In the genomic region with DNA sequence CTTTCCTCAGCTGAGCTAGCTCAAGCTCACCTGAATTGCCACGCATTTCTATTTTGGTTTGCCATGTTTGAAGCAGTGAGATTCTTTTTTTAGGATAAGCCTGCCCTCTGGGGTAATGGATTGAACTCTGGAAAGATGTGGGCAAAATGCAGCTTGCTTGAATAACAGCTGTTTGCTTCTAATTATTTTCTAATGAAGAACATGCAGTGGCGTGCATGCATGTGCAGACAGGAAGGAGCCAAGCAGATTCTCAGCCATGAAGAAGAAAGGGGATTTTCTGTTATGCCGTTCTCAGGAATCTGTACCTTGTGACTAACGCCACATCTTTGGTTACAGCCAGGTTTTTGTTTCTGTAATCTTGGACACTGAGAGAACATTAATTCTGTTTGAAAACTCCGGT, we compare ENCODE assay signal across 26 cellular contexts.
A peak's percentile ranks its signal among the peaks of the same experiment; 100 is the strongest.
DNase-seq lines count a peak whose midpoint lies in the region; ATAC-seq, FAIRE-seq and TF ChIP-seq lines count a peak whose summit lies in the region.
"Had no signal": no experiment of that assay in that cellular context is flagged by ENCODE, and none has a peak within 500 bp of the region (broad histone marks: within the 10 kb centered on the region; RNA-seq: fewer than 3 reads in every experiment).

No MANE protein-coding gene starts in this region.

- DNase-seq in AG20443 (ENCODE audit: low spot score) = peak; percentile 38
- peak; percentile 59 for DNase-seq in NCI-H2171 treated with DMSO at 0.1 percent for 48 hours (lab: John Stamatoyannopoulos, UW)
- DNase-seq in nephron progenitor cell = no peak
- no peak for DNase-seq in NCI-H2029 (lab: John Stamatoyannopoulos, UW)
- DNase-seq in naive thymus-derived CD8-positive, alpha-beta T cell = no peak
- no peak for DNase-seq in D721Med (ENCODE audit: insufficient read length, low spot score)
- DNase-seq: activated CD8-positive, alpha-beta memory T cell treated with anti-CD3 and anti-CD28 coated beads, Interleukin-2, amount 50 U/mL, for 48 hours; activated effector memory CD4-positive, alpha-beta T cell treated with anti-CD3 and anti-CD28 coated beads, Interleukin-2, amount 50 U/mL, for 16 hours; activated naive CD8-positive, alpha-beta T cell treated with anti-CD3 and anti-CD28 coated beads, Interleukin-2, amount 50 U/mL, for 24 hours; Calu3; dermis blood vessel endothelial cell; NCI-H1417; NCI-H226; NCI-H82; psoas muscle; SHP77; stimulated activated CD4-positive, alpha-beta T cell treated with anti-CD3 and anti-CD28 coated beads, Interleukin-4, amount 100 ng/mL, for 1 hour had no signal

- no peak for FAIRE-seq in D721Med (lab: Jason Lieb, UNC)
- FAIRE-seq: A549, endothelial cell of umbilical vein had no signal

- peaks cover 87% of the 10 kb centered on the region for H3K36me3 Mint-ChIP-seq in nephron progenitor cell (ENCODE audit: low read depth)
- H3K36me3 Mint-ChIP-seq in naive thymus-derived CD8-positive, alpha-beta T cell = no peaks in the 10 kb centered on the region

- peak overlapping the region; percentile 13 for H3K27ac Mint-ChIP-seq in nephron progenitor cell
- no peak overlapping the region for H3K27ac Mint-ChIP-seq in naive thymus-derived CD8-positive, alpha-beta T cell
- H3K27ac Mint-ChIP-seq: activated naive CD8-positive, alpha-beta T cell treated with anti-CD3 and anti-CD28 coated beads, Interleukin-2, amount 50 U/mL, for 24 hours; stimulated activated naive CD8-positive, alpha-beta T cell treated with anti-CD3 and anti-CD28 coated beads, Interleukin-15, Interleukin-2, amounts not matched to agents 100 ng/mL and 50 ng/mL, for 24 hours; T-helper 1 cell treated with Interleukin-12 subunit alpha and Interleukin-12 subunit beta and Interleukin-4 antibody, amounts not matched to agents 30 μg/mL and 1 μg/mL, for 36 hours had no signal

- H3K4me1 Mint-ChIP-seq in nephron progenitor cell = peaks cover 3% of the 10 kb centered on the region
- no peaks in the 10 kb centered on the region for H3K4me1 Mint-ChIP-seq in naive thymus-derived CD8-positive, alpha-beta T cell
- H3K4me1 Mint-ChIP-seq: activated naive CD8-positive, alpha-beta T cell treated with anti-CD3 and anti-CD28 coated beads, Interleukin-2, amount 50 U/mL, for 24 hours had no signal

- H3K4me1 ChIP-seq in esophagus (ENCODE audit: control insufficient read depth in 2 of 2, insufficient read depth in 2 of 2, low read length in 1 of 2) = peaks cover 5 to 11% of the 10 kb centered on the region in 2 donors
- H3K4me1 ChIP-seq: A549, psoas muscle had no signal

- POLR2A ChIA-PET in naive thymus-derived CD8-positive, alpha-beta T cell (lab: Charles Lee) = no interaction called here

- H3K27me3 ChIP-seq in esophagus (ENCODE audit: control insufficient read depth in 1 of 2, insufficient read depth in 2 of 2, low read length in 2 of 2) = no peaks in the 10 kb centered on the region
- H3K27me3 ChIP-seq: BLaER1 treated with 17β-estradiol and CSF1 and Interleukin-3, amounts not matched to agents 10 nM and 100 nM had no signal

- H3K9me3 Mint-ChIP-seq in nephron progenitor cell = no peaks in the 10 kb centered on the region
- no peaks in the 10 kb centered on the region for H3K9me3 Mint-ChIP-seq in naive thymus-derived CD8-positive, alpha-beta T cell
- H3K9me3 Mint-ChIP-seq: activated naive CD8-positive, alpha-beta T cell treated with anti-CD3 and anti-CD28 coated beads, Interleukin-2, amount 50 U/mL, for 24 hours; stimulated activated naive CD8-positive, alpha-beta T cell treated with anti-CD3 and anti-CD28 coated beads, Interleukin-15, Interleukin-2, amounts not matched to agents 100 ng/mL and 50 ng/mL, for 24 hours; T-helper 1 cell treated with Interleukin-12 subunit alpha and Interleukin-12 subunit beta and Interleukin-4 antibody, amounts not matched to agents 30 μg/mL and 1 μg/mL, for 36 hours had no signal

- no peak for ATAC-seq in HG03378 (IDR thresholded peaks at IDR 0.05; ENCODE audit: unreplicated experiment)
- no peak for ATAC-seq in naive thymus-derived CD8-positive, alpha-beta T cell
- ATAC-seq: A549; activated naive CD8-positive, alpha-beta T cell treated with anti-CD3 and anti-CD28 coated beads, Interleukin-2, amount 50 U/mL, for 24 hours; psoas muscle had no signal

- no peaks in the 10 kb centered on the region for H3K9me3 ChIP-seq in esophagus (ENCODE audit: control insufficient read depth in 2 of 2, insufficient read depth in 1 of 2, low read depth in 1 of 2, low read length in 1 of 2)
- H3K9me3 ChIP-seq: A549; BLaER1 treated with 17β-estradiol and CSF1 and Interleukin-3, amounts not matched to agents 10 nM and 100 nM; psoas muscle had no signal

- WGBS in esophagus, 2 donors = 33 to 55% methylated on average over 5 of the region's 5 CpGs

- no peak overlapping the region for H3K4me3 Mint-ChIP-seq in nephron progenitor cell
- H3K4me3 Mint-ChIP-seq in naive thymus-derived CD8-positive, alpha-beta T cell = no peak overlapping the region
- H3K4me3 Mint-ChIP-seq: activated naive CD8-positive, alpha-beta T cell treated with anti-CD3 and anti-CD28 coated beads, Interleukin-2, amount 50 U/mL, for 24 hours; stimulated activated naive CD8-positive, alpha-beta T cell treated with anti-CD3 and anti-CD28 coated beads, Interleukin-15, Interleukin-2, amounts not matched to agents 100 ng/mL and 50 ng/mL, for 24 hours; T-helper 1 cell treated with Interleukin-12 subunit alpha and Interleukin-12 subunit beta and Interleukin-4 antibody, amounts not matched to agents 30 μg/mL and 1 μg/mL, for 36 hours had no signal

- no peak overlapping the region for H3K4me3 ChIP-seq in esophagus (ENCODE audit: low read depth in 1 of 2, low read length in 2 of 2)
- H3K4me3 ChIP-seq: A549; BLaER1 treated with 17β-estradiol and CSF1 and Interleukin-3, amounts not matched to agents 10 nM and 100 nM; psoas muscle had no signal

- TF ChIP-seq CTCF in nephron progenitor cell (IDR thresholded peaks at IDR 0.05) (no peak), D721Med (IDR thresholded peaks at IDR 0.05; ENCODE audit: insufficient read depth, missing control alignments) (no peak)

- H3K27ac ChIP-seq in esophagus (ENCODE audit: low read depth in 2 of 2, low read length in 1 of 2) = peak overlapping the region; percentile 48 to 50
- H3K27ac ChIP-seq: A549; BLaER1 treated with 17β-estradiol and CSF1 and Interleukin-3, amounts not matched to agents 10 nM and 100 nM; HL-60; psoas muscle; VCaP had no signal

- H3K27me3 Mint-ChIP-seq in nephron progenitor cell (ENCODE audit: low read depth, poor library complexity) = no peaks in the 10 kb centered on the region
- peaks cover 0 to 15% (median 8%) of the 10 kb centered on the region in 5 donors for H3K27me3 Mint-ChIP-seq in naive thymus-derived CD8-positive, alpha-beta T cell

- no peaks in the 10 kb centered on the region for H3K36me3 ChIP-seq in esophagus (ENCODE audit: control insufficient read depth in 2 of 2, insufficient read depth in 2 of 2, low read length in 1 of 2)
- H3K36me3 ChIP-seq: BLaER1 treated with 17β-estradiol and CSF1 and Interleukin-3, amounts not matched to agents 10 nM and 100 nM had no signal

Comparison
In these comparisons a context has a peak if more than half of its experiments do, and no peak if none do; other contexts are left out.
1. DNase-seq: peak in AG20443 (single experiment) and NCI-H2171 treated with DMSO at 0.1 percent for 48 hours (single experiment); none in nephron progenitor cell (single experiment), NCI-H2029 (single experiment), naive thymus-derived CD8-positive, alpha-beta T cell (0 of 10) and D721Med (single experiment).